8 cellular contexts compared by ENCODE assay signal in the genomic region with DNA sequence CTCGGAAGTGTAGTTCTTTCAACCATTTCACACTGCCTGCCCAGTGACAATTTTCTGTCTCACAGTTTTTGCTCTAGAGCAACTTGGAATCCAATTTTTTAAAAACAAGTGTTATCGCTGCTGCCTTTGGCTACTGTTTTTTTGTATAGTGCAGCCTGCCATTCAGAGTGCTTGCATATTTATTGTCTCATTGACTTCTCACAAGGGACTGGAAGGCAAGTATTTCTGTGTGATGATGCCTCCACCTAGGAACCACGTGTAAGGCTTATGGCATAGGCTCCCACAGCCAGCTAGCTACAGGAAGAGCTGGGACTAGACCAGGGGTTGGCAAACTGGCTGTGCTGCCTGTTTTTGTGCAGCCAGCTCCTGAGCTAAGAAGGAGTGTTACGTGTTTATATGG. TPM values are rescaled to one million over a fixed set of nuclear protein-coding genes. Genes with fewer than 3 reads are reported as not detected.
A peak's percentile ranks its signal among the peaks of the same experiment; 100 is the strongest.
DNase-seq lines count a peak whose midpoint lies in the region; ATAC-seq and TF ChIP-seq lines count a peak whose summit lies in the region.

No MANE protein-coding gene starts in this region.

- 12 to 17% methylated on average over 3 to 4 of the region's 4 CpGs for WGBS in transverse colon (ENCODE audit: low coverage in 1 of 2), 2 donors

- H3K36me3 Mint-ChIP-seq in activated CD4-positive, alpha-beta memory T cell treated with anti-CD3 and anti-CD28 coated beads, Interleukin-2, amount 10 ng/mL, durations not matched to agents 7 days and 5 days (ENCODE audit: low read depth), result peaks cover 40% of the 10 kb centered on the region

- CTCF ChIA-PET in activated CD4-positive, alpha-beta memory T cell treated with anti-CD3 and anti-CD28 coated beads, Interleukin-2, amount 10 ng/mL, durations not matched to agents 7 days and 5 days (lab: Charles Lee), result interaction anchor here (1.0 to 1.8 kb wide), 5 partner anchors 49 to 364 kb away, joined by 3 to 5 read pairs (median 4); partner anchors contain the start of gene WASHC3

- H3K4me1 Mint-ChIP-seq in activated CD4-positive, alpha-beta memory T cell treated with anti-CD3 and anti-CD28 coated beads, Interleukin-2, amount 10 ng/mL, durations not matched to agents 7 days and 5 days, result peaks cover 45% of the 10 kb centered on the region

- TF ChIP-seq CTCF in transverse colon (IDR thresholded peaks at IDR 0.05), result no peak

- H3K27me3 ChIP-seq in iPS-18a (ENCODE audit: control insufficient read depth, insufficient read depth, low read length) (no peaks in the 10 kb centered on the region), transverse colon (no peaks in the 10 kb centered on the region)

- peak; percentile 13 for DNase-seq in NCI-H2107 treated with DMSO at 0.1 percent for 48 hours (lab: John Stamatoyannopoulos, UW; ENCODE audit: unreplicated experiment)
- DNase-seq in NCI-H2107 (lab: John Stamatoyannopoulos, UW), result no peak
- no peak for DNase-seq in activated CD4-positive, alpha-beta memory T cell treated with anti-CD3 and anti-CD28 coated beads, Interleukin-2, amount 10 ng/mL, durations not matched to agents 7 days and 5 days
- DNase-seq in transverse colon, result no peak
- DNase-seq in medulla oblongata (ENCODE audit: extremely low spot score), result no peak

- H3K27me3 Mint-ChIP-seq in activated CD4-positive, alpha-beta memory T cell treated with anti-CD3 and anti-CD28 coated beads, Interleukin-2, amount 10 ng/mL, durations not matched to agents 7 days and 5 days, result no peaks in the 10 kb centered on the region

- TF ChIP-seq POLR2A in transverse colon (IDR thresholded peaks at IDR 0.05), result no peak

- ATAC-seq in GM21717 (IDR thresholded peaks at IDR 0.05; ENCODE audit: unreplicated experiment), result no peak

- TF ChIP-seq EP300 in Ishikawa (IDR thresholded peaks at IDR 0.05; ENCODE audit: borderline replicate concordance) (no peak), transverse colon (IDR thresholded peaks at IDR 0.05; ENCODE audit: low read depth) (no peak)

- H3K9me3 ChIP-seq in iPS-18a (ENCODE audit: control insufficient read depth, low read depth, low read length), result no peaks in the 10 kb centered on the region
- no peaks in the 10 kb centered on the region for H3K9me3 ChIP-seq in transverse colon

- TF ChIP-seq RAD21 in Ishikawa (IDR thresholded peaks at IDR 0.05; ENCODE audit: low read depth), result no peak

- peak overlapping the region; percentile 82 for H3K27ac ChIP-seq in iPS-18a (ENCODE audit: low read length)
- H3K27ac ChIP-seq in transverse colon, result peak overlapping the region in 2 of 4 donors; percentile 87 to 91

- in situ Hi-C loops in transverse colon (cut with MboI; ENCODE audit: low pct_ligation_motif_present in 1 of 4, low pct_unique_long_range_greater_than_20kb in 1 of 4, low sequenced_read_pairs in 3 of 4), result no loop called here

- peaks cover 27% of the 10 kb centered on the region for H3K36me3 ChIP-seq in iPS-18a (ENCODE audit: control insufficient read depth, low read depth, low read length)
- peaks cover 0 to 8% (median 3%) of the 10 kb centered on the region in 4 donors for H3K36me3 ChIP-seq in transverse colon

- peak overlapping the region; percentile 99 for H3K4me3 ChIP-seq in iPS-18a (ENCODE audit: low read length)
- H3K4me3 ChIP-seq in transverse colon, result peak overlapping the region in 3 of 4 donors; percentile 65 to 90 (median 86)

- peak overlapping the region; percentile 91 for H3K27ac Mint-ChIP-seq in activated CD4-positive, alpha-beta memory T cell treated with anti-CD3 and anti-CD28 coated beads, Interleukin-2, amount 10 ng/mL, durations not matched to agents 7 days and 5 days

- peak overlapping the region; percentile 91 for H3K4me3 Mint-ChIP-seq in activated CD4-positive, alpha-beta memory T cell treated with anti-CD3 and anti-CD28 coated beads, Interleukin-2, amount 10 ng/mL, durations not matched to agents 7 days and 5 days

- H3K9me3 Mint-ChIP-seq in activated CD4-positive, alpha-beta memory T cell treated with anti-CD3 and anti-CD28 coated beads, Interleukin-2, amount 10 ng/mL, durations not matched to agents 7 days and 5 days, result no peaks in the 10 kb centered on the region

- H3K9ac ChIP-seq in iPS-18a (ENCODE audit: low read length), result peak overlapping the region; percentile 94

- intact Hi-C loops in transverse colon (cut with DNase I; ENCODE audit: low total_unique reads), result no loop called here

- POLR2A ChIA-PET in activated CD4-positive, alpha-beta memory T cell treated with anti-CD3 and anti-CD28 coated beads, Interleukin-2, amount 10 ng/mL, durations not matched to agents 7 days and 5 days (lab: Charles Lee), result interaction anchor here (1.0 to 6.2 kb wide), 5 partner anchors 11 to 62 kb away, joined by 3 to 48 read pairs (median 10); partner anchors contain the start of gene WASHC3

- H3K4me1 ChIP-seq in iPS-18a (ENCODE audit: control insufficient read depth, low read depth, low read length) (peaks cover 7% of the 10 kb centered on the region), transverse colon (peaks cover 8 to 20% (median 15%) of the 10 kb centered on the region in 4 donors)

TF ChIP-seq in Ishikawa, 13 proteins besides CTCF, POLR2A, EP300 and RAD21:
- TF ChIP-seq CREB1 (IDR thresholded peaks at IDR 0.05; ENCODE audit: low read depth) (no peak), ZBTB7A (IDR thresholded peaks at IDR 0.05; ENCODE audit: low read depth) (no peak), MAX (IDR thresholded peaks at IDR 0.05) (peak; percentile 52; the same call in 1 of the 2 replicates)

RNA-seq across cellular contexts. Expression of gene PARPBP, which starts 0.9 kb away (rescaled TPM):
- 10 to 100 TPM; 18.8 to 25.3 TPM for total RNA-seq in activated CD4-positive, alpha-beta memory T cell treated with anti-CD3 and anti-CD28 coated beads, Interleukin-2, amount 10 ng/mL, durations not matched to agents 7 days and 5 days
- total RNA-seq in transverse colon, result 1 to 10 TPM; 1.2 to 4.1 (median 2.4) TPM

RNA-seq across cellular contexts. Expression of gene NUP37, which starts 1.0 kb away (rescaled TPM):
- total RNA-seq in activated CD4-positive, alpha-beta memory T cell treated with anti-CD3 and anti-CD28 coated beads, Interleukin-2, amount 10 ng/mL, durations not matched to agents 7 days and 5 days, result 10 to 100 TPM; 59.9 to 65.9 TPM
- 10 to 100 TPM in 2 of 4 donors, 1 to 10 TPM in 2; 2.6 to 19.3 (median 10.2) TPM for total RNA-seq in transverse colon

RNA-seq across cellular contexts. Expression of gene WASHC3, which starts 59.1 kb away (rescaled TPM):
- 10 to 100 TPM; 53.4 to 54.7 TPM for total RNA-seq in activated CD4-positive, alpha-beta memory T cell treated with anti-CD3 and anti-CD28 coated beads, Interleukin-2, amount 10 ng/mL, durations not matched to agents 7 days and 5 days
- 10 to 100 TPM; 18.7 to 78.6 (median 52.3) TPM for total RNA-seq in transverse colon
